In genomic region chr12:55899035-55899434, GRCh38 we compare ENCODE assay signal across 9 cellular contexts. TPM values are rescaled to one million over a fixed set of nuclear protein-coding genes. Genes with fewer than 3 reads are reported as not detected.
DNase-seq lines count a peak whose midpoint lies in the region; ATAC-seq and TF ChIP-seq lines count a peak whose summit lies in the region.
"Had no signal": no experiment of that assay in that cellular context is flagged by ENCODE, and none has a peak within 500 bp of the region (broad histone marks: within the 10 kb centered on the region; RNA-seq: fewer than 3 reads in every experiment).

No MANE protein-coding gene starts in this region.

- H3K4me3 Mint-ChIP-seq in HFFc6 = no peak overlapping the region
- H3K4me3 Mint-ChIP-seq: neural crest cell had no signal

- no peaks in the 10 kb centered on the region for H3K9me3 Mint-ChIP-seq in HFFc6
- H3K9me3 Mint-ChIP-seq: neural crest cell had no signal

- H3K4me1 Mint-ChIP-seq in HFFc6 (ENCODE audit: low read depth) = peaks cover 8% of the 10 kb centered on the region
- H3K4me1 Mint-ChIP-seq: neural crest cell had no signal

- H3K4me3 ChIP-seq in fibroblast of pulmonary artery (replicated peaks; ENCODE audit: low read depth, low read length) = no peak overlapping the region

- in situ Hi-C loops in ACHN (cut with HindIII; ENCODE audit: low pct_ligation_motif_present, low pct_unique_long_range_greater_than_20kb, low sequenced_read_pairs) = no loop called here

- TF ChIP-seq CTCF in HFFc6 (IDR thresholded peaks at IDR 0.05) = no peak
- TF ChIP-seq CTCF in fibroblast of pulmonary artery (IDR thresholded peaks at IDR 0.05; ENCODE audit: low read length, missing control alignments) = no peak

- peak overlapping the region; percentile 18; the same call in 1 of the 2 replicates for H3K27ac Mint-ChIP-seq in HFFc6

- peaks cover 13% of the 10 kb centered on the region; the same call in 1 of the 2 replicates for H3K36me3 Mint-ChIP-seq in HFFc6 (ENCODE audit: low read depth)

- H3K27me3 Mint-ChIP-seq in HFFc6 (ENCODE audit: insufficient read depth) = peaks cover 6% of the 10 kb centered on the region

- ATAC-seq in GM21619 (IDR thresholded peaks at IDR 0.05; ENCODE audit: unreplicated experiment) = no peak

- DNase-seq in HFFc6 = peak; percentile 1
- DNase-seq in activated CD8-positive, alpha-beta memory T cell treated with anti-CD3 and anti-CD28 coated beads, Interleukin-2, amount 50 U/mL, for 24 hours (ENCODE audit: extremely low read depth) = peak; percentile 8
- DNase-seq in fibroblast of pulmonary artery (ENCODE audit: low read depth) = peak; percentile 47
- peak; percentile 15 to 28 (median 22) for DNase-seq in stimulated activated CD4-positive, alpha-beta T cell treated with anti-CD3 and anti-CD28 coated beads, TNF-alpha, amount 100 ng/mL, for 24 hours (ENCODE audit: low read depth in 3 of 3)
- DNase-seq in ACHN = no peak
- no peak for DNase-seq in HK-2 (ENCODE audit: unreplicated experiment)
- DNase-seq in NCI-H69 (lab: John Stamatoyannopoulos, UW) = no peak

RNA-seq across cellular contexts. Expression of gene PYM1, which starts 28.7 kb away (rescaled TPM):
- total RNA-seq in HFFc6 (2021; fragmentation: NEBNext Ultra II Directional; extraction: Animal tissue kit (Norgen Biotek cat#: 25700)) = 10 to 100 TPM; 25.0 to 32.3 (median 28.3) TPM

RNA-seq across cellular contexts. Expression of gene DGKA, which starts 31.9 kb away (rescaled TPM):
- 10 to 100 TPM; 67.1 to 87.4 (median 79.6) TPM for total RNA-seq in HFFc6 (2021; fragmentation: NEBNext Ultra II Directional; extraction: Animal tissue kit (Norgen Biotek cat#: 25700))

RNA-seq across cellular contexts. Expression of gene MMP19, which starts 56.3 kb away (rescaled TPM):
- total RNA-seq in HFFc6 (2021; fragmentation: NEBNext Ultra II Directional; extraction: Animal tissue kit (Norgen Biotek cat#: 25700)) = 10 to 100 TPM; 13.7 to 24.7 (median 21.4) TPM
- total RNA-seq: neural crest cell had no signal

Comparison
In these comparisons a context has a peak if more than half of its experiments do, and no peak if none do; other contexts are left out.
1. DNase-seq: peak in HFFc6 (single experiment), activated CD8-positive, alpha-beta memory T cell treated with anti-CD3 and anti-CD28 coated beads, Interleukin-2, amount 50 U/mL, for 24 hours (single experiment), fibroblast of pulmonary artery (single experiment) and stimulated activated CD4-positive, alpha-beta T cell treated with anti-CD3 and anti-CD28 coated beads, TNF-alpha, amount 100 ng/mL, for 24 hours (3 of 3); none in ACHN (single experiment), HK-2 (single experiment) and NCI-H69 (single experiment).